In the genomic region with DNA sequence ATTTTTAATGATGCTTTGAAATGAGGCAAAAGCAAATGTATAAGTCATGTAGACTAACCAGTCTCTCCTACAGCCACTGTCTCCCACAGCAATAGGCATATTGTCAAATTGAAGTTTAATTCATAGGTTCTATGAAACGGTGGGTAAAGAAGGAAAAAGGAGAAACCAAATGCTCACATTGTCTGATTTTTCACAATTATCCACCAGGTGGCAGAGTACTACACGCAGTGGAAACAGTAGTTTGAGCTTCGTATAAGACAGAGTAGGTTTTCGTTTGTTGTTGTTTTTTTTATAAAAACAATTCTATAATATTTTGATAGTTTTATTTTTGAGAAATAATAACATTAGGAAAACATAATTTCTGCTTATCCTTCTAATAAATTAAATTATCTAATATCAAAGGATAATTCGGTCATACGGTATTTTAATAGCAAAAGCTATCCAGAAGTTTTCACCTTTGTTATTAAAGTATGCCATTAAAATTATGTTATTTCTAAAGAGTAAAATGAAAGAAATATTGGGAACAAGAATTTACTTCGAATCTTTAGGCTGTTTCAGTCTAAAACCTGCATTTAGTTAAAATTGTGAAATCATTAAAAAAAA, we compare ENCODE assay signal across 8 cellular contexts. TPM values are rescaled to one million over a fixed set of nuclear protein-coding genes. Genes with fewer than 3 reads are reported as not detected.
DNase-seq lines count a peak whose midpoint lies in the region; ATAC-seq, FAIRE-seq and TF ChIP-seq lines count a peak whose summit lies in the region.

No MANE protein-coding gene starts in this region.

- H3K4me3 ChIP-seq in AG09309 (ENCODE audit: control insufficient read depth, low read depth, low read length) (no peak overlapping the region), WERI-Rb-1 (ENCODE audit: low read depth, low read length) (no peak overlapping the region), hepatocyte (no peak overlapping the region)

- H3K4me1 Mint-ChIP-seq in stimulated activated memory B cell treated with anti-CD40 and anti-IgM and Interleukin-4, amounts not matched to agents 10 μg/mL and 1 μg/mL and 100 μg/mL, for 72 hours, result no peaks in the 10 kb centered on the region

- H3K4me3 Mint-ChIP-seq in stimulated activated memory B cell treated with anti-CD40 and anti-IgM and Interleukin-4, amounts not matched to agents 10 μg/mL and 1 μg/mL and 100 μg/mL, for 72 hours, result no peak overlapping the region

- no peak overlapping the region for H3K27ac Mint-ChIP-seq in stimulated activated memory B cell treated with anti-CD40 and anti-IgM and Interleukin-4, amounts not matched to agents 10 μg/mL and 1 μg/mL and 100 μg/mL, for 72 hours

- no peaks in the 10 kb centered on the region for H3K36me3 ChIP-seq in WERI-Rb-1
- no peaks in the 10 kb centered on the region for H3K36me3 ChIP-seq in hepatocyte (replicated peaks; ENCODE audit: insufficient read depth, low read depth)

- no peaks in the 10 kb centered on the region for H4K20me1 ChIP-seq in hepatocyte (ENCODE audit: insufficient read depth, poor library complexity, severe bottlenecking)

- FAIRE-seq in GM12892 (lab: Jason Lieb, UNC), result peak; percentile 65

- TF ChIP-seq CTCF in AG09309 (IDR thresholded peaks at IDR 0.05; ENCODE audit: control insufficient read depth, insufficient read depth, low read depth, low read length, missing control alignments) (peak; percentile 71), WERI-Rb-1 (IDR thresholded peaks at IDR 0.05; ENCODE audit: low read depth, low read length) (peak; percentile 45; the same call in 1 of the 2 replicates), hepatocyte (IDR thresholded peaks at IDR 0.05; ENCODE audit: poor library complexity) (peak; percentile 93)

- H3K9me3 ChIP-seq in WERI-Rb-1 (ENCODE audit: severe bottlenecking) (no peaks in the 10 kb centered on the region), hepatocyte (ENCODE audit: low read depth) (no peaks in the 10 kb centered on the region)

- peak; percentile 18 for DNase-seq in AG09309 (ENCODE audit: low read depth)
- DNase-seq in GM12892 (ENCODE audit: insufficient read length), result no peak
- peak; percentile 52 for DNase-seq in NCI-H2029 (lab: John Stamatoyannopoulos, UW)
- DNase-seq in WERI-Rb-1, result peak; percentile 17
- DNase-seq in hepatocyte (ENCODE audit: low spot score), result peak; percentile 71
- no peak for DNase-seq in stimulated activated naive CD8-positive, alpha-beta T cell treated with anti-CD3 and anti-CD28 coated beads, Interleukin-15, Interleukin-2, amounts not matched to agents 100 U/mL and 50 U/mL, for 24 hours

- no peaks in the 10 kb centered on the region for H3K79me2 ChIP-seq in hepatocyte

- no peaks in the 10 kb centered on the region for H3K27me3 Mint-ChIP-seq in stimulated activated memory B cell treated with anti-CD40 and anti-IgM and Interleukin-4, amounts not matched to agents 10 μg/mL and 1 μg/mL and 100 μg/mL, for 72 hours

- peak overlapping the region; percentile 32 for H3K4me2 ChIP-seq in hepatocyte

- no peak for TF ChIP-seq POLR2A in GM12892 (IDR thresholded peaks at IDR 0.05; ENCODE audit: low read depth, low read length)

- WGBS in hepatocyte (ENCODE audit: low lambda C conversion rate, missing lambda C conversion rate), result 36% methylated on average over 7 of the region's 7 CpGs

- H2AFZ ChIP-seq in hepatocyte, result no peak overlapping the region

- H3K9me3 Mint-ChIP-seq in stimulated activated memory B cell treated with anti-CD40 and anti-IgM and Interleukin-4, amounts not matched to agents 10 μg/mL and 1 μg/mL and 100 μg/mL, for 72 hours, result no peaks in the 10 kb centered on the region

- ATAC-seq in HG02884 (IDR thresholded peaks at IDR 0.05; ENCODE audit: unreplicated experiment), result peak; percentile 75
- peak; percentile 43 for ATAC-seq in stimulated activated naive CD8-positive, alpha-beta T cell treated with anti-CD3 and anti-CD28 coated beads, Interleukin-15, Interleukin-2, amounts not matched to agents 100 U/mL and 50 U/mL, for 24 hours
- ATAC-seq in stimulated activated memory B cell treated with anti-CD40 and anti-IgM and Interleukin-4, amounts not matched to agents 10 μg/mL and 1 μg/mL and 100 μg/mL, for 72 hours, result no peak

- no peaks in the 10 kb centered on the region for H3K27me3 ChIP-seq in WERI-Rb-1 (ENCODE audit: insufficient read depth, low read depth, severe bottlenecking)
- peaks cover 6% of the 10 kb centered on the region for H3K27me3 ChIP-seq in hepatocyte

- H3K9me2 ChIP-seq in hepatocyte (replicated peaks; ENCODE audit: insufficient read depth), result no peaks in the 10 kb centered on the region

- H3K36me3 Mint-ChIP-seq in stimulated activated memory B cell treated with anti-CD40 and anti-IgM and Interleukin-4, amounts not matched to agents 10 μg/mL and 1 μg/mL and 100 μg/mL, for 72 hours, result no peaks in the 10 kb centered on the region

- no peaks in the 10 kb centered on the region for H3K4me1 ChIP-seq in hepatocyte (ENCODE audit: insufficient read depth)

- H3K27ac ChIP-seq in WERI-Rb-1 (no peak overlapping the region), hepatocyte (no peak overlapping the region)

RNA-seq across cellular contexts. Expression of gene TYW3, which starts 39.1 kb away (rescaled TPM):
- polyA plus RNA-seq in GM12892 (2012; ENCODE audit: missing spikeins), result 45.0 TPM
- total RNA-seq in hepatocyte, result 0.04 and 0.33 TPM in 2 replicates
- polyA plus RNA-seq in hepatocyte, result 0.42 TPM in 1 of 2 replicates, not detected in the other

RNA-seq across cellular contexts. Expression of gene CRYZ, which starts 39.2 kb away (rescaled TPM):
- polyA plus RNA-seq in GM12892 (2012; ENCODE audit: missing spikeins), result 126 TPM
- 3.4 and 3.5 TPM in 2 replicates for total RNA-seq in hepatocyte
- polyA plus RNA-seq in hepatocyte, result 1.8 and 3.8 TPM in 2 replicates

Comparison
In these comparisons a context has a peak if more than half of its experiments do, and no peak if none do; other contexts are left out.
1. DNase-seq: peak in AG09309 (single experiment), NCI-H2029 (single experiment), WERI-Rb-1 (single experiment) and hepatocyte (single experiment); none in GM12892 (single experiment) and stimulated activated naive CD8-positive, alpha-beta T cell treated with anti-CD3 and anti-CD28 coated beads, Interleukin-15, Interleukin-2, amounts not matched to agents 100 U/mL and 50 U/mL, for 24 hours (single experiment).
2. Peak in every context shown above with its lines, with median percentiles within 50 percentile points of each other: CTCF ChIP-seq.